12 cellular contexts compared by ENCODE assay signal in genomic region chr3:193963808-193964516, GRCh38.
DNase-seq lines count a peak whose midpoint lies in the region; ATAC-seq, FAIRE-seq and TF ChIP-seq lines count a peak whose summit lies in the region.
"Had no signal": no experiment of that assay in that cellular context is flagged by ENCODE, and none has a peak within 500 bp of the region (broad histone marks: within the 10 kb centered on the region; RNA-seq: fewer than 3 reads in every experiment).

No MANE protein-coding gene starts in this region.

- peaks cover 32% of the 10 kb centered on the region for H3K4me1 Mint-ChIP-seq in activated T-cell treated with anti-CD3 and anti-CD28 coated beads, Interleukin-2, amount 50 U/mL, for 72 hours (ENCODE audit: low read depth)
- peaks cover 0 to 30% (median 0%) of the 10 kb centered on the region in 7 donors for H3K4me1 Mint-ChIP-seq in naive thymus-derived CD4-positive, alpha-beta T cell

- H3K4me3 Mint-ChIP-seq in activated T-cell treated with anti-CD3 and anti-CD28 coated beads, Interleukin-2, amount 50 U/mL, for 72 hours = peak overlapping the region; percentile 67 to 86
- peak overlapping the region in 1 of 10 donors; percentile 21 for H3K4me3 Mint-ChIP-seq in naive thymus-derived CD4-positive, alpha-beta T cell

- H3K27ac ChIP-seq in naive thymus-derived CD4-positive, alpha-beta T cell (ENCODE audit: low read depth, low read length) = no peak overlapping the region
- no peak overlapping the region for H3K27ac ChIP-seq in suprapubic skin

- TF ChIP-seq POLR2A in suprapubic skin (IDR thresholded peaks at IDR 0.05) = no peak

- no peaks in the 10 kb centered on the region for H3K9me3 ChIP-seq in naive thymus-derived CD4-positive, alpha-beta T cell (ENCODE audit: control insufficient read depth in 2 of 3, low read length in 3 of 3)
- H3K9me3 ChIP-seq in suprapubic skin = no peaks in the 10 kb centered on the region
- H3K9me3 ChIP-seq: SK-N-SH had no signal

- peaks cover 72% of the 10 kb centered on the region for H3K27me3 Mint-ChIP-seq in activated T-cell treated with anti-CD3 and anti-CD28 coated beads, Interleukin-2, amount 50 U/mL, for 72 hours (ENCODE audit: low read depth)
- H3K27me3 Mint-ChIP-seq in naive thymus-derived CD4-positive, alpha-beta T cell = peaks cover 23 to 68% (median 30%) of the 10 kb centered on the region in 5 donors

- H3K4me1 ChIP-seq in naive thymus-derived CD4-positive, alpha-beta T cell (ENCODE audit: control insufficient read depth in 2 of 2, insufficient read depth in 2 of 2, low read length in 2 of 2) = no peaks in the 10 kb centered on the region
- H3K4me1 ChIP-seq in suprapubic skin = peaks cover 15% of the 10 kb centered on the region

- H3K4me3 ChIP-seq in naive thymus-derived CD4-positive, alpha-beta T cell (ENCODE audit: low read length) = no peak overlapping the region
- H3K4me3 ChIP-seq in suprapubic skin = no peak overlapping the region
- H3K4me3 ChIP-seq: lung had no signal

- CTCF ChIA-PET in naive thymus-derived CD4-positive, alpha-beta T cell (lab: Charles Lee) = no interaction called here

- ATAC-seq in GM19025 (IDR thresholded peaks at IDR 0.05; ENCODE audit: low read depth, unreplicated experiment) (peak; percentile 87), HG02973 (IDR thresholded peaks at IDR 0.05; ENCODE audit: unreplicated experiment) (peak; percentile 83), GM19455 (IDR thresholded peaks at IDR 0.05; ENCODE audit: unreplicated experiment) (no peak)
- ATAC-seq in activated T-cell treated with anti-CD3 and anti-CD28 coated beads, Interleukin-2, amount 50 U/mL, for 72 hours (replicated peaks in 1 of 2) = peak; percentile 94 to 95
- no peak for ATAC-seq in naive thymus-derived CD4-positive, alpha-beta T cell

- H3K27me3 ChIP-seq in naive thymus-derived CD4-positive, alpha-beta T cell (ENCODE audit: control insufficient read depth in 2 of 2, insufficient read depth in 2 of 2, low read length in 2 of 2) = peaks cover 0 to 3% of the 10 kb centered on the region in 2 donors
- H3K27me3 ChIP-seq in suprapubic skin = no peaks in the 10 kb centered on the region

- H3K9me3 Mint-ChIP-seq in activated T-cell treated with anti-CD3 and anti-CD28 coated beads, Interleukin-2, amount 50 U/mL, for 72 hours = no peaks in the 10 kb centered on the region
- H3K9me3 Mint-ChIP-seq in naive thymus-derived CD4-positive, alpha-beta T cell = peaks cover 0 to 3% (median 0%) of the 10 kb centered on the region in 11 donors

- intact Hi-C loops in naive thymus-derived CD4-positive, alpha-beta T cell (cut with micrococcal nuclease) = loop anchor here in 1 of 2 donors (5.0 to 10.0 kb wide), 2 partner anchors 171 to 343 kb away; partner anchors contain the start of gene HES1

- no peak for TF ChIP-seq EP300 in suprapubic skin (IDR thresholded peaks at IDR 0.05)

- POLR2A ChIA-PET in naive thymus-derived CD4-positive, alpha-beta T cell (lab: Charles Lee) = no interaction called here

- H3K36me3 Mint-ChIP-seq in activated T-cell treated with anti-CD3 and anti-CD28 coated beads, Interleukin-2, amount 50 U/mL, for 72 hours (ENCODE audit: insufficient read depth in 2 of 2) = no peaks in the 10 kb centered on the region
- peaks cover 0 to 7% (median 0%) of the 10 kb centered on the region in 5 donors for H3K36me3 Mint-ChIP-seq in naive thymus-derived CD4-positive, alpha-beta T cell

- peak overlapping the region; percentile 97 for H3K27ac Mint-ChIP-seq in activated T-cell treated with anti-CD3 and anti-CD28 coated beads, Interleukin-2, amount 50 U/mL, for 72 hours
- H3K27ac Mint-ChIP-seq in naive thymus-derived CD4-positive, alpha-beta T cell = peak overlapping the region in 1 of 9 donors; percentile 34

- DNase-seq in GM18507 (ENCODE audit: extremely low spot score, insufficient read length, low read depth) = peak; percentile 9
- peak; percentile 56 to 64 for DNase-seq in activated T-cell treated with anti-CD3 and anti-CD28 coated beads, Interleukin-2, amount 50 U/mL, for 72 hours
- DNase-seq in NCI-H2171 (lab: John Stamatoyannopoulos, UW) = no peak
- DNase-seq in naive thymus-derived CD4-positive, alpha-beta T cell = no peak
- no peak for DNase-seq in suprapubic skin (ENCODE audit: low spot score in 2 of 2)
- DNase-seq: DMS53, SK-N-SH had no signal

- no peak for TF ChIP-seq CTCF in suprapubic skin (IDR thresholded peaks at IDR 0.05)

- 93% methylated on average over 7 of the region's 7 CpGs for whole genome bisulfite sequencing in suprapubic skin

- peak; percentile 24 for FAIRE-seq in GM18507 (lab: Jason Lieb, UNC)
- FAIRE-seq: colon had no signal

- no peaks in the 10 kb centered on the region for H3K36me3 ChIP-seq in naive thymus-derived CD4-positive, alpha-beta T cell (ENCODE audit: control insufficient read depth in 2 of 3, insufficient read depth in 3 of 3, low read length in 3 of 3)
- H3K36me3 ChIP-seq in suprapubic skin = no peaks in the 10 kb centered on the region

Comparison
In these comparisons a context has a peak if more than half of its experiments do, and no peak if none do; other contexts are left out.
1. DNase-seq: peak in GM18507 (single experiment) and activated T-cell treated with anti-CD3 and anti-CD28 coated beads, Interleukin-2, amount 50 U/mL, for 72 hours (2 of 2); none in NCI-H2171 (single experiment), naive thymus-derived CD4-positive, alpha-beta T cell (0 of 9) and suprapubic skin (0 of 2).
2. ATAC-seq: peak in GM19025 (single experiment), HG02973 (single experiment) and activated T-cell treated with anti-CD3 and anti-CD28 coated beads, Interleukin-2, amount 50 U/mL, for 72 hours (2 of 2); none in GM19455 (single experiment) and naive thymus-derived CD4-positive, alpha-beta T cell (single experiment).